11 cellular contexts compared by ENCODE assay signal in the genomic region with DNA sequence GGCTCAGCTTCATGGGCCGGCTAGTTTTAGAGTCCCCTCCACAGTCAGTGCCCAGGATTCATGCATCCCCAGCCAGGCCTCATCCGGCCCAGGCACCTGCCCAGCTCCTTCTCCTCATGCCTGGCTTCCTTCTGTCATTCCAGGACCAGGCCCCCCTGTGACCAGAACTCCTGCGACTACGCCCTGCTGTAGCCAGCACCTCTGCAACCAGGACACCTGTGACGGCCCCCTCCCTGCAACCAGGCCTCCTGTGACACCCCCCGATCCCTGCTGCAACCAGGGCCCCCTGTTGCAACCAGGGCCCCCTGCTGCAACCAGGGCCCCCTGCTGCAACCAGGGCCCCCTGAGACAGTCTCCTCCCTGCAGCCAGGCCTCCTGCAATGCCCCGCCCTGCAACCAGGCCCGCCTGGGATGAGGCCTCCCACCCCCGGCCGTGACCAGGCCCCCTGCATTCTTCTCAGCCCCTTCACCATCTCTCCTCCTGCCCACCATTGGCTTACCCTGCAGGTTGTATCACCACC. TPM values are rescaled to one million over a fixed set of nuclear protein-coding genes. Genes with fewer than 3 reads are reported as not detected.
DNase-seq lines count a peak whose midpoint lies in the region; ATAC-seq and TF ChIP-seq lines count a peak whose summit lies in the region.
"Had no signal": no experiment of that assay in that cellular context is flagged by ENCODE, and none has a peak within 500 bp of the region (broad histone marks: within the 10 kb centered on the region; RNA-seq: fewer than 3 reads in every experiment).

No MANE protein-coding gene starts in this region.

- H3K27ac Mint-ChIP-seq in chondrocyte (ENCODE audit: unreplicated experiment), result no peak overlapping the region
- no peak overlapping the region for H3K27ac Mint-ChIP-seq in activated T-helper 1 cell treated with anti-CD3 and anti-CD28 coated beads, Interleukin-12 subunit alpha, Interleukin-12 subunit beta, Interleukin-2, Interleukin-4 antibody, amounts not matched to agents 30 ng/mL and 10 ng/mL and 1 ng/mL, durations not matched to agents 14 hours and 24 hours and 36 hours
- H3K27ac Mint-ChIP-seq: activated T-cell treated with anti-CD3 and anti-CD28 coated beads, Interleukin-2, amount 50 U/mL, for 24 hours had no signal

- DNase-seq in DMS79 treated with DMSO at 0.1 percent for 48 hours (lab: John Stamatoyannopoulos, UW) (peak; percentile 17), DMS79 (lab: John Stamatoyannopoulos, UW) (no peak), chondrocyte (ENCODE audit: low spot score) (peak; percentile 70), mesenteric fat pad (ENCODE audit: low spot score) (peak; percentile 81), suprapubic skin (ENCODE audit: low spot score in 2 of 2) (peak; percentile 41 to 54)
- no peak for DNase-seq in activated T-helper 1 cell treated with anti-CD3 and anti-CD28 coated beads, Interleukin-12 subunit alpha, Interleukin-12 subunit beta, Interleukin-2, Interleukin-4 antibody, amounts not matched to agents 30 ng/mL and 10 ng/mL and 1 ng/mL, durations not matched to agents 14 hours and 24 hours and 36 hours (ENCODE audit: low spot score)

- H3K4me1 ChIP-seq in suprapubic skin, result peaks cover 22% of the 10 kb centered on the region

- intact Hi-C loops in activated T-helper 1 cell treated with anti-CD3 and anti-CD28 coated beads, Interleukin-12 subunit alpha, Interleukin-12 subunit beta, Interleukin-2, Interleukin-4 antibody, amounts not matched to agents 30 ng/mL and 10 ng/mL and 1 ng/mL, durations not matched to agents 14 hours and 24 hours and 36 hours (cut with micrococcal nuclease), result no loop called here

- H3K27me3 Mint-ChIP-seq in chondrocyte (ENCODE audit: low read depth), result no peaks in the 10 kb centered on the region
- H3K27me3 Mint-ChIP-seq in activated T-helper 1 cell treated with anti-CD3 and anti-CD28 coated beads, Interleukin-12 subunit alpha, Interleukin-12 subunit beta, Interleukin-2, Interleukin-4 antibody, amounts not matched to agents 30 ng/mL and 10 ng/mL and 1 ng/mL, durations not matched to agents 14 hours and 24 hours and 36 hours (ENCODE audit: insufficient read depth), result peaks cover 8% of the 10 kb centered on the region

- no peaks in the 10 kb centered on the region for H3K9me3 ChIP-seq in suprapubic skin
- H3K9me3 ChIP-seq: thoracic aorta had no signal

- no peak overlapping the region for H3K4me3 Mint-ChIP-seq in chondrocyte (ENCODE audit: unreplicated experiment)
- no peak overlapping the region for H3K4me3 Mint-ChIP-seq in activated T-helper 1 cell treated with anti-CD3 and anti-CD28 coated beads, Interleukin-12 subunit alpha, Interleukin-12 subunit beta, Interleukin-2, Interleukin-4 antibody, amounts not matched to agents 30 ng/mL and 10 ng/mL and 1 ng/mL, durations not matched to agents 14 hours and 24 hours and 36 hours
- H3K4me3 Mint-ChIP-seq: activated T-cell treated with anti-CD3 and anti-CD28 coated beads, Interleukin-2, amount 50 U/mL, for 24 hours had no signal

- no peaks in the 10 kb centered on the region for H3K36me3 ChIP-seq in suprapubic skin
- H3K36me3 ChIP-seq: thoracic aorta had no signal

- peaks cover 14% of the 10 kb centered on the region for H3K4me1 Mint-ChIP-seq in chondrocyte (ENCODE audit: low read depth)
- no peaks in the 10 kb centered on the region for H3K4me1 Mint-ChIP-seq in activated T-helper 1 cell treated with anti-CD3 and anti-CD28 coated beads, Interleukin-12 subunit alpha, Interleukin-12 subunit beta, Interleukin-2, Interleukin-4 antibody, amounts not matched to agents 30 ng/mL and 10 ng/mL and 1 ng/mL, durations not matched to agents 14 hours and 24 hours and 36 hours (ENCODE audit: low read depth)

- TF ChIP-seq CTCF in chondrocyte (IDR thresholded peaks at IDR 0.05) (no peak), suprapubic skin (IDR thresholded peaks at IDR 0.05) (no peak)

- no peak for ATAC-seq in HG02973 (IDR thresholded peaks at IDR 0.05; ENCODE audit: unreplicated experiment)
- ATAC-seq in HG03175 (IDR thresholded peaks at IDR 0.05; ENCODE audit: unreplicated experiment), result no peak

- WGBS in suprapubic skin, result 86% methylated on average over 10 of the region's 10 CpGs

- H3K36me3 Mint-ChIP-seq in chondrocyte (ENCODE audit: low read depth), result peaks cover 2% of the 10 kb centered on the region
- H3K36me3 Mint-ChIP-seq in activated T-helper 1 cell treated with anti-CD3 and anti-CD28 coated beads, Interleukin-12 subunit alpha, Interleukin-12 subunit beta, Interleukin-2, Interleukin-4 antibody, amounts not matched to agents 30 ng/mL and 10 ng/mL and 1 ng/mL, durations not matched to agents 14 hours and 24 hours and 36 hours (ENCODE audit: low read depth), result no peaks in the 10 kb centered on the region

- no peaks in the 10 kb centered on the region for H3K27me3 ChIP-seq in suprapubic skin

- no peak overlapping the region for H3K4me3 ChIP-seq in suprapubic skin

- TF ChIP-seq POLR2A in suprapubic skin (IDR thresholded peaks at IDR 0.05), result no peak

- H3K9me3 Mint-ChIP-seq in chondrocyte (ENCODE audit: low read depth), result peaks cover 19% of the 10 kb centered on the region
- no peaks in the 10 kb centered on the region for H3K9me3 Mint-ChIP-seq in activated T-helper 1 cell treated with anti-CD3 and anti-CD28 coated beads, Interleukin-12 subunit alpha, Interleukin-12 subunit beta, Interleukin-2, Interleukin-4 antibody, amounts not matched to agents 30 ng/mL and 10 ng/mL and 1 ng/mL, durations not matched to agents 14 hours and 24 hours and 36 hours

- TF ChIP-seq EP300 in suprapubic skin (IDR thresholded peaks at IDR 0.05), result no peak

- no peak overlapping the region for H3K27ac ChIP-seq in suprapubic skin
- H3K27ac ChIP-seq: 22Rv1, thoracic aorta had no signal

RNA-seq across cellular contexts. Expression of a gene that starts 46.8 kb away (rescaled TPM):
- 0.68 to 4.8 TPM (median 3.5 TPM) in 3 replicates for total RNA-seq in chondrocyte
- 58.5 TPM for total RNA-seq in mesenteric fat pad
- total RNA-seq in suprapubic skin, result 10 to 100 TPM in 2 of 4 donors, 1 to 10 TPM in 2; 3.3 to 22.5 (median 10.3) TPM
- not detected in 2 replicates for total RNA-seq in activated T-helper 1 cell treated with anti-CD3 and anti-CD28 coated beads, Interleukin-12 subunit alpha, Interleukin-12 subunit beta, Interleukin-2, Interleukin-4 antibody, amounts not matched to agents 30 ng/mL and 10 ng/mL and 1 ng/mL, durations not matched to agents 14 hours and 24 hours and 36 hours

Comparison
In these comparisons a context has a peak if more than half of its experiments do, and no peak if none do; other contexts are left out.
1. DNase-seq: peak in DMS79 treated with DMSO at 0.1 percent for 48 hours (single experiment), chondrocyte (single experiment), mesenteric fat pad (single experiment) and suprapubic skin (2 of 2); none in DMS79 (single experiment) and activated T-helper 1 cell treated with anti-CD3 and anti-CD28 coated beads, Interleukin-12 subunit alpha, Interleukin-12 subunit beta, Interleukin-2, Interleukin-4 antibody, amounts not matched to agents 30 ng/mL and 10 ng/mL and 1 ng/mL, durations not matched to agents 14 hours and 24 hours and 36 hours (single experiment).